10 cellular contexts compared by ENCODE assay signal in the genomic region with DNA sequence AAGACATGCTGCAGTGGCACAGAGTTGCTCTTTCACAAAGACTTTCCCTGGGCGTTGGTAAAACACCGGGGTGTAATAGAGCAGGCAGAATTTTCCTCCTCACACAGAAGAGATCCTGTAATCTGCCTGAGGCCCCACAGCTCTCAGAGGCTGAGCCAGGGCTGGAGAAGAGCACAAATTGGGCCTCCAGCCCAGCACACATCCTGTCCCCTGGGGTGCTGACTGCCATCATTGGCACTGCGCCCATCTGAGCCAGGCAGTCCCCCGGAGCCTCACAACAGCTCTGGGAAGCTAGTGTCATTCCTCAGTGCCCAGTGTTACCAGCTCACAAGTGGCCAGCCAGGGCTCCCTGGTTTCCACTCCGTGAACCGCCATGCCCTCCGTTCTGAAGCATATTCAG.
DNase-seq lines count a peak whose midpoint lies in the region; ATAC-seq and TF ChIP-seq lines count a peak whose summit lies in the region.
"Had no signal": no experiment of that assay in that cellular context is flagged by ENCODE, and none has a peak within 500 bp of the region (broad histone marks: within the 10 kb centered on the region; RNA-seq: fewer than 3 reads in every experiment).

No MANE protein-coding gene starts in this region.

- H3K23ac ChIP-seq in neuronal stem cell (ENCODE audit: low read depth, low read length, poor library complexity), result no peak overlapping the region

- H3K4ac ChIP-seq in neuronal stem cell (ENCODE audit: low read length), result no peak overlapping the region

- TF ChIP-seq CTCF in mammary epithelial cell (conservative IDR thresholded peaks at IDR 0.05 in 1 of 2, IDR thresholded peaks at IDR 0.05 in 1 of 2; ENCODE audit: extremely low read depth in 1 of 2, insufficient read depth in 1 of 2, low read depth in 1 of 2, low read length in 2 of 2), result no peak

- H3K9me2 ChIP-seq in GM23248 (ENCODE audit: insufficient read depth), result no peaks in the 10 kb centered on the region

- CTCF ChIA-PET in mammary epithelial cell (lab: Charles Lee; ENCODE audit: low non-redundant PET), result no interaction called here

- H2BK120ac ChIP-seq in neuronal stem cell (ENCODE audit: low read depth, low read length), result no peak overlapping the region

- no peak overlapping the region for H2BK5ac ChIP-seq in neuronal stem cell (ENCODE audit: low read length)

- no TSS peak for BruUV-seq in mammary epithelial cell (replicated peaks; lab: Mats Ljungman, UMichigan)

- H3K4me1 ChIP-seq in GM23248 (ENCODE audit: insufficient read depth) (peaks cover 52% of the 10 kb centered on the region), mammary epithelial cell (ENCODE audit: insufficient read depth, low read length) (peaks cover 55% of the 10 kb centered on the region), neuronal stem cell (ENCODE audit: control insufficient read depth in 2 of 2, insufficient read depth in 1 of 2, low read depth in 1 of 2, low read length in 2 of 2) (peaks cover 13 to 21% of the 10 kb centered on the region in 2 donors)

- no peaks in the 10 kb centered on the region for H3K36me3 ChIP-seq in GM23248 (ENCODE audit: low read depth)
- no peaks in the 10 kb centered on the region for H3K36me3 ChIP-seq in mammary epithelial cell (ENCODE audit: insufficient read depth, low read length)
- H3K36me3 ChIP-seq in neuronal stem cell (replicated peaks in 1 of 2; ENCODE audit: control insufficient read depth in 2 of 2, insufficient read depth in 2 of 2, low read length in 2 of 2), result no peaks in the 10 kb centered on the region

- no peak overlapping the region for H3K27ac ChIP-seq in GM23248
- H3K27ac ChIP-seq in mammary epithelial cell (ENCODE audit: insufficient read depth, low read depth, low read length), result no peak overlapping the region
- H3K27ac ChIP-seq in neuronal stem cell (replicated peaks; ENCODE audit: low read length), result no peak overlapping the region

- dilution Hi-C loops in mammary epithelial cell (cut with HindIII; ENCODE audit: low sequenced_read_pairs), result loop anchor here (5.0 kb wide), 2 partner anchors 184 to 221 kb away; no protein-coding TSS in a partner anchor

- no peak overlapping the region for H4K91ac ChIP-seq in neuronal stem cell (ENCODE audit: low read depth, low read length, poor library complexity)

- H3K79me2 ChIP-seq in GM23248 (ENCODE audit: insufficient read depth) (no peaks in the 10 kb centered on the region), mammary epithelial cell (ENCODE audit: insufficient read depth, low read length) (no peaks in the 10 kb centered on the region)

- H3K14ac ChIP-seq in neuronal stem cell (ENCODE audit: low read length), result no peak overlapping the region

- H4K20me1 ChIP-seq in GM23248 (ENCODE audit: insufficient read depth) (no peaks in the 10 kb centered on the region), mammary epithelial cell (ENCODE audit: insufficient read depth, low read length) (no peaks in the 10 kb centered on the region)

- H3K79me1 ChIP-seq in neuronal stem cell (ENCODE audit: low read depth, low read length), result no peaks in the 10 kb centered on the region

- H2AFZ ChIP-seq in GM23248 (no peak overlapping the region), mammary epithelial cell (ENCODE audit: low read depth, low read length) (no peak overlapping the region), neuronal stem cell (ENCODE audit: low read length) (no peak overlapping the region)

- H2BK15ac ChIP-seq in neuronal stem cell (ENCODE audit: low read length), result no peak overlapping the region

- in situ Hi-C loops in GM23248 (cut with MboI) (no loop called here), mammary epithelial cell (cut with MboI; ENCODE audit: low sequenced_read_pairs in 2 of 2) (no loop called here)

- no peaks in the 10 kb centered on the region for H3K27me3 ChIP-seq in GM23248 (replicated peaks; ENCODE audit: insufficient read depth)
- no peaks in the 10 kb centered on the region for H3K27me3 ChIP-seq in mammary epithelial cell (ENCODE audit: insufficient read depth, low read length)
- H3K27me3 ChIP-seq in neuronal stem cell (ENCODE audit: control insufficient read depth in 3 of 3, insufficient read depth in 3 of 3, low read depth in 1 of 3, low read length in 3 of 3), result no peaks in the 10 kb centered on the region

- H4K8ac ChIP-seq in neuronal stem cell (ENCODE audit: low read depth, low read length), result no peak overlapping the region

- H2AK5ac ChIP-seq in neuronal stem cell (ENCODE audit: low read depth, low read length), result no peak overlapping the region

- H3K9me3 ChIP-seq in GM23248 (ENCODE audit: low read depth) (no peaks in the 10 kb centered on the region), mammary epithelial cell (replicated peaks; ENCODE audit: insufficient read depth, low read length) (no peaks in the 10 kb centered on the region), neuronal stem cell (replicated peaks in 1 of 2; ENCODE audit: control insufficient read depth in 2 of 2, insufficient read depth in 1 of 2, low read depth in 1 of 2, low read length in 2 of 2) (no peaks in the 10 kb centered on the region)

- no peak overlapping the region for H2BK12ac ChIP-seq in neuronal stem cell (ENCODE audit: low read length)

- no peak overlapping the region for H3K9ac ChIP-seq in GM23248
- no peak overlapping the region for H3K9ac ChIP-seq in mammary epithelial cell (ENCODE audit: insufficient read depth, low read length)
- H3K9ac ChIP-seq in neuronal stem cell (ENCODE audit: low read depth, low read length, poor library complexity), result no peak overlapping the region

- H3K4me2 ChIP-seq in GM23248 (ENCODE audit: unreplicated experiment), result no peak overlapping the region
- peak overlapping the region; percentile 11 for H3K4me2 ChIP-seq in mammary epithelial cell (ENCODE audit: insufficient read depth, low read depth, low read length)
- H3K4me2 ChIP-seq in neuronal stem cell (ENCODE audit: insufficient read depth, low read length, poor library complexity, severe bottlenecking), result no peak overlapping the region

- peaks cover 38% of the 10 kb centered on the region for H3F3A ChIP-seq in GM23248 (ENCODE audit: insufficient read depth)

- 72 to 77% methylated on average over 7 of the region's 7 CpGs for WGBS in GM23248 (ENCODE audit: low coverage in 1 of 2, low lambda C conversion rate in 2 of 2, missing lambda C conversion rate in 2 of 2), 2 experiments
- 46% methylated on average over 7 of the region's 7 CpGs for WGBS in mammary epithelial cell (ENCODE audit: low coverage, missing lambda C conversion rate)
- no CpG with 5 or more reads among the region's 7 CpGs for WGBS in neuronal stem cell (ENCODE audit: extremely low coverage in 2 of 2, insufficient read length in 2 of 2, insufficient replicate concordance in 1 of 2), 2 donors

- H3K18ac ChIP-seq in neuronal stem cell (ENCODE audit: low read length), result peak overlapping the region; percentile 39

- DNase-seq in GM23248, result peak; percentile 60
- DNase-seq in NCI-H2171 treated with DMSO at 0.1 percent for 48 hours (lab: John Stamatoyannopoulos, UW), result peak; percentile 72
- peak; percentile 24 for DNase-seq in mammary epithelial cell
- DNase-seq in neuronal stem cell (ENCODE audit: low spot score), result no peak
- DNase-seq in HCEC 1CT, result no peak
- DNase-seq in midbrain (lab: John Stamatoyannopoulos, UW), result no peak
- DNase-seq: activated naive CD8-positive, alpha-beta T cell treated with anti-CD3 and anti-CD28 coated beads, Interleukin-2, amount 10 ng/mL, durations not matched to agents 7 days and 5 days; stimulated activated CD4-positive, alpha-beta T cell treated with anti-CD3 and anti-CD28 coated beads, Interleukin-2, amount 100 ng/mL, for 24 hours had no signal

- no peak overlapping the region for H3K4me3 ChIP-seq in GM23248
- no peak overlapping the region for H3K4me3 ChIP-seq in mammary epithelial cell (replicated peaks in 1 of 3; ENCODE audit: insufficient read depth in 1 of 3, low read depth in 2 of 3, low read length in 3 of 3)
- no peak overlapping the region for H3K4me3 ChIP-seq in neuronal stem cell (ENCODE audit: low read length in 2 of 2)

- intact Hi-C loops in mammary epithelial cell (cut with micrococcal nuclease), result loop anchor here (5.0 kb wide), 1 partner anchor 221 kb away; no protein-coding TSS in a partner anchor

- ATAC-seq in HG03442 (IDR thresholded peaks at IDR 0.05; ENCODE audit: unreplicated experiment), result no peak
- ATAC-seq in GM21447 (IDR thresholded peaks at IDR 0.05; ENCODE audit: unreplicated experiment), result no peak

Comparison
In these comparisons a context has a peak if more than half of its experiments do, and no peak if none do; other contexts are left out.
1. DNase-seq: peak in GM23248 (single experiment), NCI-H2171 treated with DMSO at 0.1 percent for 48 hours (single experiment) and mammary epithelial cell (single experiment); none in neuronal stem cell (single experiment), HCEC 1CT (single experiment) and midbrain (single experiment).